36 cellular contexts compared by ENCODE assay signal in the genomic region with DNA sequence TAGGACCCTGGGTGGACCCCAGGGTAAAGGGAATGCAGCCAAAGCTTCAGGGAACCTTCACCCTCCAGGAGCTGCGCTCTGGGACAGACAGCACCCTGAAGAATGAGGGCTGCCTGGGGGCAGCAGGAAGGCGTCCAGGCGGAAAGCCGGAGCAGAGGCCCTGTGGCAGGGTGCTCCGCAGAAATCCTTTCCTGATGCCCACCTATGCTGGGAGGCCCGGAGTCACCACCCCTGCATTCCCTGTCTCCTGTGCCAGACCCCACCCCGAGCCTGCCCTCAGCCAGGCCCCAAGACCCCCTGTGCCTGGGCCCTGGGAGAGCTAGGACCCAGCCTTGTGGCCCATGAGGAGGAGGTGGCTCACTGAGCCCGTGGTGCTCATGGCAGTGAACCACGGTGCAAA. TPM values are rescaled to one million over a fixed set of nuclear protein-coding genes. Genes with fewer than 3 reads are reported as not detected.
"Had no signal": no experiment of that assay in that cellular context is flagged by ENCODE, and none has a peak within 500 bp of the region (broad histone marks: within the 10 kb centered on the region; RNA-seq: fewer than 3 reads in every experiment).

No MANE protein-coding gene starts in this region.

- H3K4me3 ChIP-seq: cardiac muscle cell, MG63, SJCRH30 had no signal

- H3K27me3 Mint-ChIP-seq: activated B cell treated with CpG ODN at 0.5 μM for 24 hours; activated CD4-positive, alpha-beta memory T cell treated with anti-CD3 and anti-CD28 coated beads for 36 hours; activated CD8-positive, alpha-beta memory T cell treated with anti-CD3 and anti-CD28 coated beads, Interleukin-2, amount 10 ng/mL, durations not matched to agents 7 days and 5 days; activated naive CD8-positive, alpha-beta T cell treated with anti-CD3 and anti-CD28 coated beads, Interleukin-2, amount 10 ng/mL, durations not matched to agents 7 days and 5 days had no signal

- H3K27ac ChIP-seq: ascending aorta, cardiac muscle cell, Peyer's patch, SJCRH30, SK-N-MC, VCaP had no signal

- DNase-seq: activated B cell treated with CpG ODN at 0.5 μM for 24 hours; activated CD4-positive, alpha-beta memory T cell treated with anti-CD3 and anti-CD28 coated beads for 36 hours; activated CD4-positive, alpha-beta T cell treated with anti-CD3 and anti-CD28 coated beads for 4 hours; activated CD4-positive, alpha-beta T cell treated with anti-CD3 and anti-CD28 coated beads, Interleukin-2, amount 50 U/mL, for 1 hour; activated CD4-positive, CD25-positive, alpha-beta regulatory T cell treated with anti-CD3 and anti-CD28 coated beads, Interleukin-2, amount 50 U/mL, for 72 hours; activated CD8-positive, alpha-beta memory T cell treated with anti-CD3 and anti-CD28 coated beads, Interleukin-2, amount 10 ng/mL, durations not matched to agents 7 days and 5 days; activated gamma-delta T cell; activated naive CD4-positive, alpha-beta T cell treated with Interleukin-2 at 50 U/mL for 16 hours; activated T-cell treated with anti-CD3 and anti-CD28 coated beads, Interleukin-2, amount 50 U/mL, for 1 hour; activated T-cell treated with anti-CD3 and anti-CD28 coated beads, Interleukin-2, amount 50 U/mL, for 72 hours; amygdala; Kasumi-1; KG1; MG63; NCI-H1048; NCI-H1105 treated with DMSO at 0.1 percent for 48 hours; NCI-H1436; NCI-H1694; NCI-H1930; NCI-H2081 treated with DMSO at 0.1 percent for 48 hours; NCI-H345; NCI-H524 treated with DMSO at 0.1 percent for 48 hours; NK-92 treated with Interleukin-12 subunit alpha and Interleukin-12 subunit beta, amount 100 ng/mL, for 24 hours; PC-3; RPMI8226; SHP77; SJCRH30; T-helper 2 cell; T-helper 9 cell had no signal

- H3K9me3 ChIP-seq: ascending aorta, MG63, SJCRH30 had no signal

- ATAC-seq: activated CD8-positive, alpha-beta memory T cell treated with anti-CD3 and anti-CD28 coated beads, Interleukin-2, amount 10 ng/mL, durations not matched to agents 7 days and 5 days; activated T-cell treated with anti-CD3 and anti-CD28 coated beads, Interleukin-2, amount 50 U/mL, for 72 hours; PC-3 had no signal

- H3K27me3 ChIP-seq: ascending aorta, MG63, Peyer's patch, SJCRH30 had no signal

- H3K4me1 ChIP-seq: SJCRH30 had no signal

- H3K36me3 Mint-ChIP-seq: activated CD4-positive, alpha-beta memory T cell treated with anti-CD3 and anti-CD28 coated beads for 36 hours; activated CD8-positive, alpha-beta memory T cell treated with anti-CD3 and anti-CD28 coated beads, Interleukin-2, amount 10 ng/mL, durations not matched to agents 7 days and 5 days; activated naive CD8-positive, alpha-beta T cell treated with anti-CD3 and anti-CD28 coated beads, Interleukin-2, amount 10 ng/mL, durations not matched to agents 7 days and 5 days had no signal

- H3K36me3 ChIP-seq: ascending aorta, cardiac muscle cell, MG63, Peyer's patch, SJCRH30 had no signal

- H3K9me3 Mint-ChIP-seq: activated B cell treated with CpG ODN at 0.5 μM for 24 hours; activated CD4-positive, alpha-beta memory T cell treated with anti-CD3 and anti-CD28 coated beads for 36 hours; activated naive CD8-positive, alpha-beta T cell treated with anti-CD3 and anti-CD28 coated beads, Interleukin-2, amount 10 ng/mL, durations not matched to agents 7 days and 5 days; activated T-cell treated with anti-CD3 and anti-CD28 coated beads, Interleukin-2, amount 50 U/mL, for 72 hours; activated T-helper 2 cell treated with anti-CD3 and anti-CD28 coated beads, Interferon-gamma antibody, Interleukin-2, Interleukin-4, amounts not matched to agents 10 μg/mL and 5 μg/mL and 100 μg/mL, durations not matched to agents 14 hours and 24 hours and 36 hours had no signal

- H3K4me3 Mint-ChIP-seq: activated B cell treated with CpG ODN at 0.5 μM for 24 hours; activated CD8-positive, alpha-beta memory T cell treated with anti-CD3 and anti-CD28 coated beads, Interleukin-2, amount 10 ng/mL, durations not matched to agents 7 days and 5 days; activated naive CD8-positive, alpha-beta T cell treated with anti-CD3 and anti-CD28 coated beads, Interleukin-2, amount 10 ng/mL, durations not matched to agents 7 days and 5 days had no signal

- H3K27ac Mint-ChIP-seq: activated B cell treated with CpG ODN at 0.5 μM for 24 hours; activated CD4-positive, alpha-beta memory T cell treated with anti-CD3 and anti-CD28 coated beads for 36 hours; activated CD8-positive, alpha-beta memory T cell treated with anti-CD3 and anti-CD28 coated beads, Interleukin-2, amount 10 ng/mL, durations not matched to agents 7 days and 5 days; activated naive CD8-positive, alpha-beta T cell treated with anti-CD3 and anti-CD28 coated beads, Interleukin-2, amount 10 ng/mL, durations not matched to agents 7 days and 5 days; activated T-cell treated with anti-CD3 and anti-CD28 coated beads, Interleukin-2, amount 50 U/mL, for 72 hours; activated T-helper 2 cell treated with anti-CD3 and anti-CD28 coated beads, Interferon-gamma antibody, Interleukin-2, Interleukin-4, amounts not matched to agents 10 μg/mL and 5 μg/mL and 100 μg/mL, durations not matched to agents 14 hours and 24 hours and 36 hours had no signal

RNA-seq across cellular contexts. Expression of a gene that starts 18.5 kb away (rescaled TPM):
- total RNA-seq: activated B cell treated with CpG ODN at 0.5 μM for 24 hours; activated CD4-positive, alpha-beta memory T cell treated with anti-CD3 and anti-CD28 coated beads for 36 hours; activated CD8-positive, alpha-beta memory T cell treated with anti-CD3 and anti-CD28 coated beads, Interleukin-2, amount 10 ng/mL, durations not matched to agents 7 days and 5 days; activated T-cell treated with anti-CD3 and anti-CD28 coated beads, Interleukin-2, amount 50 U/mL, for 72 hours; ascending aorta; PC-3; SJCRH30 had no signal
